9 cellular contexts compared by ENCODE assay signal in genomic region chr12:6376079-6376941, GRCh38. TPM values are rescaled to one million over a fixed set of nuclear protein-coding genes. Genes with fewer than 3 reads are reported as not detected.
DNase-seq lines count a peak whose midpoint lies in the region; ATAC-seq, FAIRE-seq and TF ChIP-seq lines count a peak whose summit lies in the region.
"Had no signal": no experiment of that assay in that cellular context is flagged by ENCODE, and none has a peak within 500 bp of the region (broad histone marks: within the 10 kb centered on the region; RNA-seq: fewer than 3 reads in every experiment).

No MANE protein-coding gene starts in this region.

- peaks cover 5 to 47% (median 33%) of the 10 kb centered on the region in 4 experiments for H3K4me1 ChIP-seq in H1 (replicated peaks in 1 of 4; ENCODE audit: control insufficient read depth in 3 of 4, insufficient read depth in 4 of 4, low read length in 3 of 4)
- H3K4me1 ChIP-seq in muscle layer of colon (ENCODE audit: insufficient read depth, low read length) = peaks cover 60% of the 10 kb centered on the region

- peak overlapping the region; percentile 86; the same call in 1 of the 2 replicates for H2BK20ac ChIP-seq in H1 (ENCODE audit: low read length)

- no peak for TF ChIP-seq EP300 in H1 (IDR thresholded peaks at IDR 0.05; ENCODE audit: borderline replicate concordance in 1 of 2, low read depth in 2 of 2, low read length in 2 of 2)

- peak overlapping the region; percentile 82 for H2BK120ac ChIP-seq in H1 (replicated peaks; ENCODE audit: low read depth, low read length)

- peaks cover 33% of the 10 kb centered on the region for H3K23me2 ChIP-seq in H1 (ENCODE audit: low read depth, low read length)

- ATAC-seq in GM21619 (IDR thresholded peaks at IDR 0.05; ENCODE audit: unreplicated experiment) = no peak

- CTCF ChIA-PET in H1 (lab: Charles Lee; ENCODE audit: partially characterized antibody) = interaction anchor here (0.5 to 7.4 kb wide), 10 partner anchors 21 to 216 kb away, joined by 3 to 66 read pairs (median 4); no protein-coding TSS in a partner anchor

- H2BK12ac ChIP-seq in H1 (ENCODE audit: low read depth, low read length) = peak overlapping the region; percentile 99

- peak overlapping the region; percentile 99; the same call in 1 of the 2 replicates for H2BK15ac ChIP-seq in H1 (ENCODE audit: low read length)

- peak overlapping the region; percentile 92 for H3K27ac ChIP-seq in H1 (ENCODE audit: low read depth, low read length)
- H3K27ac ChIP-seq in muscle layer of colon (ENCODE audit: low read depth, low read length) = peak overlapping the region; percentile 67

- peaks cover 9% of the 10 kb centered on the region for H3K79me1 ChIP-seq in H1 (ENCODE audit: low read depth, low read length)

- H3K9me3 ChIP-seq in H1 (ENCODE audit: insufficient read depth in 2 of 2, low read depth in 1 of 2, low read length in 1 of 2) (no peaks in the 10 kb centered on the region), muscle layer of colon (ENCODE audit: low read length) (no peaks in the 10 kb centered on the region)

- WGBS in H1 (ENCODE audit: extremely low coverage in 1 of 2, insufficient coverage in 1 of 2, insufficient read length in 1 of 2, insufficient replicate concordance in 2 of 2, low coverage in 1 of 2, low lambda C conversion rate in 2 of 2, missing lambda C conversion rate in 1 of 2), 2 experiments = 7% methylated on average over 17 of the region's 20 CpGs; no CpG with 5 or more reads in 1 of the 2 experiments

- H3K36me3 ChIP-seq in H1 (ENCODE audit: control insufficient read depth in 2 of 4, insufficient read depth in 4 of 4, low read length in 3 of 4) (no peaks in the 10 kb centered on the region), muscle layer of colon (ENCODE audit: insufficient read depth, low read length) (no peaks in the 10 kb centered on the region)

- peak overlapping the region; percentile 64 to 84 (median 74) for H3K4me3 ChIP-seq in H1 (ENCODE audit: extremely low read depth in 1 of 4, insufficient read depth in 2 of 4, low read depth in 3 of 4, low read length in 4 of 4)
- no peak overlapping the region for H3K4me3 ChIP-seq in muscle layer of colon (ENCODE audit: low read depth in 1 of 2, low read length in 2 of 2)

- H4K91ac ChIP-seq in H1 (replicated peaks; ENCODE audit: insufficient read length, low read length) = peak overlapping the region; percentile 95

- H2BK5ac ChIP-seq in H1 (ENCODE audit: low read depth, low read length) = peak overlapping the region; percentile 100

- DNase-seq in DMS153 (lab: John Stamatoyannopoulos, UW) = peak; percentile 11
- no peak for DNase-seq in DMS153 treated with DMSO at 0.1 percent for 48 hours (lab: John Stamatoyannopoulos, UW; ENCODE audit: unreplicated experiment)
- peak; percentile 50 for DNase-seq in NCI-H69 (lab: John Stamatoyannopoulos, UW)
- peak; percentile 54 to 74 for DNase-seq in H1 (ENCODE audit: low read depth in 1 of 2, low spot score in 2 of 2)
- DNase-seq in NCI-H187 treated with DMSO at 0.1 percent for 48 hours (lab: John Stamatoyannopoulos, UW) = no peak
- DNase-seq in hypothalamus (lab: John Stamatoyannopoulos, UW) = no peak

- H4K8ac ChIP-seq in H1 (ENCODE audit: extremely low read depth, insufficient read depth, low read length) = peak overlapping the region; percentile 83

- POLR2A ChIA-PET in H1 (lab: Charles Lee; ENCODE audit: partially characterized antibody) = interaction anchor here (0.6 to 17.2 kb wide), 23 partner anchors 7 to 1334 kb away, joined by 3 to 259 read pairs (median 4); partner anchors contain the start of genes CD27, GAPDH, LTBR and TAPBPL

- peak overlapping the region; percentile 100 for H3K18ac ChIP-seq in H1 (ENCODE audit: extremely low read depth, low read length)

- H4K5ac ChIP-seq in H1 (ENCODE audit: insufficient read length, low read depth, low read length) = peak overlapping the region; percentile 85

- FAIRE-seq in H1 (lab: Jason Lieb, UNC) = peak; percentile 85
- FAIRE-seq: A204.1 had no signal

- peaks cover 0 to 3% of the 10 kb centered on the region in 2 experiments for H4K20me1 ChIP-seq in H1 (replicated peaks in 1 of 2; ENCODE audit: control insufficient read depth in 1 of 2, insufficient read depth in 2 of 2, low read length in 2 of 2)

- peak; percentile 30 to 55 for TF ChIP-seq RAD21 in H1 (IDR thresholded peaks at IDR 0.05 in 1 of 2, conservative IDR thresholded peaks at IDR 0.05 in 1 of 2; ENCODE audit: low read depth in 2 of 2, low read length in 2 of 2)

- H3K4me2 ChIP-seq in H1 (ENCODE audit: insufficient read depth in 1 of 2, low read depth in 2 of 2, low read length in 2 of 2) = peak overlapping the region; percentile 91 to 100

- H2AFZ ChIP-seq in H1 (ENCODE audit: low read length) = no peak overlapping the region

- H3K27me3 ChIP-seq in H1 (replicated peaks in 1 of 4; ENCODE audit: control insufficient read depth in 3 of 4, extremely low read depth in 1 of 4, insufficient read depth in 3 of 4, low read length in 3 of 4) (peaks cover 0 to 2% (median 0%) of the 10 kb centered on the region in 4 experiments; a peak in 2 of 7 replicates), muscle layer of colon (ENCODE audit: control insufficient read depth in 1 of 2, insufficient read depth in 2 of 2, low read length in 2 of 2) (no peaks in the 10 kb centered on the region)

- no peak overlapping the region for H3K23ac ChIP-seq in H1 (ENCODE audit: insufficient read length)

- peak overlapping the region; percentile 23 for H3K56ac ChIP-seq in H1 (replicated peaks; ENCODE audit: insufficient read length, low read depth, low read length)

- no peak overlapping the region for H3K14ac ChIP-seq in H1 (ENCODE audit: insufficient read length)

- H2AK5ac ChIP-seq in H1 (ENCODE audit: low read depth, low read length) = peak overlapping the region; percentile 98

- peaks cover 13 to 37% of the 10 kb centered on the region in 2 experiments for H3K79me2 ChIP-seq in H1 (ENCODE audit: control insufficient read depth in 1 of 2, insufficient read depth in 2 of 2, low read length in 2 of 2)

- TF ChIP-seq CTCF in H1 (IDR thresholded peaks at IDR 0.05; ENCODE audit: control extremely low read depth in 1 of 3, insufficient read depth in 1 of 3, low read depth in 1 of 3, low read length in 3 of 3) = peak in 2 of 3 experiments; percentile 41 to 58; a peak in 3 of 4 replicates

- peak in 1 of 2 experiments; percentile 69; a peak in 2 of 3 replicates for TF ChIP-seq POLR2A in H1 (IDR thresholded peaks at IDR 0.05; ENCODE audit: control extremely low read depth in 1 of 2, low read depth in 2 of 2, low read length in 2 of 2)

- H3K9ac ChIP-seq in H1 (replicated peaks in 1 of 4; ENCODE audit: extremely low read depth in 1 of 4, low read depth in 3 of 4, low read length in 3 of 4) = peak overlapping the region in 3 of 4 experiments; percentile 55 to 73 (median 71); a peak in 6 of 7 replicates
- no peak overlapping the region for H3K9ac ChIP-seq in muscle layer of colon (ENCODE audit: low read length)

- peak overlapping the region; percentile 96 for H3K4ac ChIP-seq in H1 (replicated peaks; ENCODE audit: insufficient read length, low read depth, low read length)

TF ChIP-seq in H1, 55 proteins besides CTCF, POLR2A, EP300 and RAD21 (continues in another document):
- peak in 1 of 2 experiments; percentile 32; a peak in 1 of 4 replicates for TF ChIP-seq SIN3A (conservative IDR thresholded peaks at IDR 0.05 in 1 of 2, IDR thresholded peaks at IDR 0.05 in 1 of 2; ENCODE audit: low read depth in 1 of 2, low read length in 2 of 2)
- peak; percentile 20; the same call in 1 of the 2 replicates for TF ChIP-seq TBP (IDR thresholded peaks at IDR 0.05; ENCODE audit: low read depth, low read length)
- no peak; the same call in 1 of the 2 replicates for TF ChIP-seq GABPA (IDR thresholded peaks at IDR 0.05; ENCODE audit: borderline replicate concordance, insufficient read depth, low read length)
- TF ChIP-seq HDAC2 (IDR thresholded peaks at IDR 0.05; ENCODE audit: borderline replicate concordance in 1 of 2, low read depth in 2 of 2, low read length in 2 of 2) = peak in 1 of 2 experiments; percentile 93; a peak in 2 of 4 replicates
- TF ChIP-seq ASH2L (IDR thresholded peaks at IDR 0.05; ENCODE audit: low read length) = peak; percentile 2
- TF ChIP-seq POU5F1 (IDR thresholded peaks at IDR 0.05; ENCODE audit: low read depth, low read length) = no peak
- TF ChIP-seq, protein P1, sequence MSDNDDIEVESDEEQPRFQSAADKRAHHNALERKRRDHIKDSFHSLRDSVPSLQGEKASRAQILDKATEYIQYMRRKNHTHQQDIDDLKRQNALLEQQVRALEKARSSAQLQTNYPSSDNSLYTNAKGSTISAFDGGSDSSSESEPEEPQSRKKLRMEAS (IDR thresholded peaks at IDR 0.05) = peak; percentile 88

RNA-seq across cellular contexts. Expression of gene SCNN1A, which starts 0.9 kb away (rescaled TPM):
- 85.5 and 89.0 TPM in 2 replicates for total RNA-seq in H1 (2021; fragmentation: NEBNext Ultra II Directional; extraction: Animal tissue kit (Norgen Biotek cat#: 25700))
- polyA plus RNA-seq in H1 (2011; rRNA removed) = 156 and 192 TPM in 2 replicates
- polyA plus RNA-seq in H1 (2011; cell fraction: cytosol; rRNA removed) = 97.5 TPM
- 220 TPM for polyA plus RNA-seq in H1 (2011; cell fraction: nucleus; rRNA removed)
- polyA plus RNA-seq in H1 (2012, experiment 1 of 2) = 83.5 to 112 TPM (median 108 TPM) in 4 replicates
- polyA plus RNA-seq in H1 (2012, experiment 2 of 2) = 95.0 TPM
- polyA plus RNA-seq in H1 (2013, experiment 1 of 2) = 112 TPM
- polyA plus RNA-seq in H1 (2013, experiment 2 of 2) = 115 TPM
- polyA minus RNA-seq in H1 (2011; rRNA and poly(A)+ RNA removed) = 117 and 161 TPM in 2 replicates
- 49.3 TPM for polyA minus RNA-seq in H1 (2011; cell fraction: cytosol; rRNA and poly(A)+ RNA removed)
- polyA minus RNA-seq in H1 (2011; cell fraction: nucleus; rRNA and poly(A)+ RNA removed) = 76.1 TPM

RNA-seq across cellular contexts. Expression of gene LTBR, which starts 7.7 kb away (rescaled TPM):
- total RNA-seq in H1 (2021; fragmentation: NEBNext Ultra II Directional; extraction: Animal tissue kit (Norgen Biotek cat#: 25700)) = 6.3 and 6.7 TPM in 2 replicates
- 5.1 and 9.2 TPM in 2 replicates for polyA plus RNA-seq in H1 (2011; rRNA removed)
- polyA plus RNA-seq in H1 (2011; cell fraction: cytosol; rRNA removed) = 4.2 TPM
- 7.9 TPM for polyA plus RNA-seq in H1 (2011; cell fraction: nucleus; rRNA removed)
- polyA plus RNA-seq in H1 (2012, experiment 1 of 2) = 27.4 to 39.4 TPM (median 31.7 TPM) in 4 replicates
- polyA plus RNA-seq in H1 (2012, experiment 2 of 2) = 11.0 TPM
- 11.7 TPM for polyA plus RNA-seq in H1 (2013, experiment 1 of 2)
- 13.4 TPM for polyA plus RNA-seq in H1 (2013, experiment 2 of 2)
- polyA minus RNA-seq in H1 (2011; rRNA and poly(A)+ RNA removed) = 2.2 and 3.2 TPM in 2 replicates
- 3.6 TPM for polyA minus RNA-seq in H1 (2011; cell fraction: cytosol; rRNA and poly(A)+ RNA removed)
- polyA minus RNA-seq in H1 (2011; cell fraction: nucleus; rRNA and poly(A)+ RNA removed) = 7.4 TPM

RNA-seq across cellular contexts. Expression of gene TNFRSF1A, which starts 34.4 kb away (rescaled TPM):
- total RNA-seq in H1 (2021; fragmentation: NEBNext Ultra II Directional; extraction: Animal tissue kit (Norgen Biotek cat#: 25700)) = 42.1 and 45.8 TPM in 2 replicates
- polyA plus RNA-seq in H1 (2011; rRNA removed) = 28.7 and 48.7 TPM in 2 replicates
- 29.1 TPM for polyA plus RNA-seq in H1 (2011; cell fraction: cytosol; rRNA removed)
- polyA plus RNA-seq in H1 (2011; cell fraction: nucleus; rRNA removed) = 46.5 TPM
- 40.7 to 46.5 TPM (median 44.7 TPM) in 4 replicates for polyA plus RNA-seq in H1 (2012, experiment 1 of 2)
- 56.1 TPM for polyA plus RNA-seq in H1 (2012, experiment 2 of 2)
- 75.2 TPM for polyA plus RNA-seq in H1 (2013, experiment 1 of 2)
- polyA plus RNA-seq in H1 (2013, experiment 2 of 2) = 89.3 TPM
- 33.4 and 50.9 TPM in 2 replicates for polyA minus RNA-seq in H1 (2011; rRNA and poly(A)+ RNA removed)
- 28.5 TPM for polyA minus RNA-seq in H1 (2011; cell fraction: cytosol; rRNA and poly(A)+ RNA removed)
- 29.2 TPM for polyA minus RNA-seq in H1 (2011; cell fraction: nucleus; rRNA and poly(A)+ RNA removed)

Comparison
In these comparisons a context has a peak if more than half of its experiments do, and no peak if none do; other contexts are left out.
1. DNase-seq: peak in DMS153 (single experiment), NCI-H69 (single experiment) and H1 (2 of 2); none in DMS153 treated with DMSO at 0.1 percent for 48 hours (single experiment), NCI-H187 treated with DMSO at 0.1 percent for 48 hours (single experiment) and hypothalamus (0 of 51).
2. H3K4me3 ChIP-seq: peak in H1 (4 of 4); none in muscle layer of colon (0 of 2).